In the genomic region with DNA sequence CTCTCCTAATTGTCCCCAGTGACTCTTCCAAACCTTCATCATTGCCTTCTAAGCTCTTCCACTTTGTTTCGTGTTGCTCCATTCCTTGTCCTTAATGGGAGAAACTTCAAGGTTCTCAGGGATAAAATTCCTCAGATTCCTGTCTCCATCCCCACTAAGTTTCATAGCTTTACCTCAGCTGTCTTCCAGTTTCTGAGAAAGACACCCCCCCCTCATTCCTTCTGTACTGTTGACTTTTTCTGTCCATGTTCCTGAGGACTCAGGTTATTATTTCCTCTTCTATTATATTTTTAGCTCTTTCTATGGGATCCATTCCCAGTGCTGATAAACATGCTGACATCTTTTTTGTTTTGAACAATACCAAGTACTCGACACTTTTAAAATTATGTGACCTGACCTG, we compare ENCODE assay signal across 23 cellular contexts.
"Had no signal": no experiment of that assay in that cellular context is flagged by ENCODE, and none has a peak within 500 bp of the region (broad histone marks: within the 10 kb centered on the region; RNA-seq: fewer than 3 reads in every experiment).

No MANE protein-coding gene starts in this region.

- H3K4me1 ChIP-seq: left ventricle myocardium inferior, right lobe of liver, spleen, testis, upper lobe of left lung had no signal

- H3K36me3 ChIP-seq: left ventricle myocardium inferior, right lobe of liver, spleen, upper lobe of left lung had no signal

- H3K36me3 Mint-ChIP-seq: activated naive CD4-positive, alpha-beta T cell treated with anti-CD3 and anti-CD28 coated beads, Interleukin-2, amount 50 U/mL, for 24 hours; memory B cell had no signal

- DNase-seq: activated B cell treated with CpG ODN at 0.5 μM for 24 hours; activated CD4-positive, alpha-beta T cell treated with anti-CD3 and anti-CD28 coated beads for 48 hours; activated CD8-positive, alpha-beta memory T cell treated with anti-CD3 and anti-CD28 coated beads, Interleukin-2, amount 50 U/mL, for 4 hours; activated CD8-positive, alpha-beta T cell treated with anti-CD3 and anti-CD28 coated beads, Interleukin-2, amount 10 ng/mL, durations not matched to agents 7 days and 5 days; activated effector memory CD4-positive, alpha-beta T cell treated with anti-CD3 and anti-CD28 coated beads, Interleukin-2, amount 50 U/mL, for 16 hours; activated T-cell treated with anti-CD3 and anti-CD28 coated beads, Interleukin-2, amount 50 U/mL, for 48 hours; amygdala; dorsolateral prefrontal cortex; glutamatergic neuron; hypothalamus; kidney; left ventricle myocardium inferior; nephron progenitor cell; occipital lobe; right lobe of liver; spleen; stimulated activated naive CD8-positive, alpha-beta T cell treated with anti-CD3 and anti-CD28 coated beads, Interleukin-15, amount 100 ng/mL, for 72 hours; T-helper 17 cell; testis; upper lobe of left lung had no signal

- H3K27ac Mint-ChIP-seq: activated B cell treated with CpG ODN at 0.5 μM for 24 hours; activated CD8-positive, alpha-beta T cell treated with anti-CD3 and anti-CD28 coated beads, Interleukin-2, amount 10 ng/mL, durations not matched to agents 7 days and 5 days; activated naive CD4-positive, alpha-beta T cell treated with anti-CD3 and anti-CD28 coated beads, Interleukin-2, amount 50 U/mL, for 24 hours; memory B cell; nephron progenitor cell; progenitor cell of endocrine pancreas; stimulated activated naive CD8-positive, alpha-beta T cell treated with anti-CD3 and anti-CD28 coated beads, Interleukin-15, amount 100 ng/mL, for 72 hours; T-helper 17 cell had no signal

- H3K9me3 Mint-ChIP-seq: activated B cell treated with CpG ODN at 0.5 μM for 24 hours; memory B cell; nephron progenitor cell; stimulated activated naive CD8-positive, alpha-beta T cell treated with anti-CD3 and anti-CD28 coated beads, Interleukin-15, amount 100 ng/mL, for 72 hours had no signal

- H3K4me3 Mint-ChIP-seq: activated B cell treated with CpG ODN at 0.5 μM for 24 hours; activated CD8-positive, alpha-beta T cell treated with anti-CD3 and anti-CD28 coated beads, Interleukin-2, amount 10 ng/mL, durations not matched to agents 7 days and 5 days; activated naive CD4-positive, alpha-beta T cell treated with anti-CD3 and anti-CD28 coated beads, Interleukin-2, amount 50 U/mL, for 24 hours; memory B cell; nephron progenitor cell; stimulated activated naive CD8-positive, alpha-beta T cell treated with anti-CD3 and anti-CD28 coated beads, Interleukin-15, amount 100 ng/mL, for 72 hours; T-helper 17 cell had no signal

- H3K4me3 ChIP-seq: dorsolateral prefrontal cortex, left ventricle myocardium inferior, right lobe of liver, spleen, testis, upper lobe of left lung had no signal

- H3K27me3 ChIP-seq: right lobe of liver, testis, upper lobe of left lung had no signal

- H3K27ac ChIP-seq: dorsolateral prefrontal cortex, left ventricle myocardium inferior, right lobe of liver, spleen, testis, upper lobe of left lung had no signal

- H3K4me1 Mint-ChIP-seq: activated B cell treated with CpG ODN at 0.5 μM for 24 hours; activated naive CD4-positive, alpha-beta T cell treated with anti-CD3 and anti-CD28 coated beads, Interleukin-2, amount 50 U/mL, for 24 hours; memory B cell; nephron progenitor cell; stimulated activated naive CD8-positive, alpha-beta T cell treated with anti-CD3 and anti-CD28 coated beads, Interleukin-15, amount 100 ng/mL, for 72 hours; T-helper 17 cell had no signal

- H3K9me3 ChIP-seq: left ventricle myocardium inferior, right lobe of liver, spleen, testis, upper lobe of left lung had no signal

- H3K27me3 Mint-ChIP-seq: activated B cell treated with CpG ODN at 0.5 μM for 24 hours; stimulated activated naive CD8-positive, alpha-beta T cell treated with anti-CD3 and anti-CD28 coated beads, Interleukin-15, amount 100 ng/mL, for 72 hours; T-helper 17 cell had no signal
